8 cellular contexts compared by ENCODE assay signal in the genomic region with DNA sequence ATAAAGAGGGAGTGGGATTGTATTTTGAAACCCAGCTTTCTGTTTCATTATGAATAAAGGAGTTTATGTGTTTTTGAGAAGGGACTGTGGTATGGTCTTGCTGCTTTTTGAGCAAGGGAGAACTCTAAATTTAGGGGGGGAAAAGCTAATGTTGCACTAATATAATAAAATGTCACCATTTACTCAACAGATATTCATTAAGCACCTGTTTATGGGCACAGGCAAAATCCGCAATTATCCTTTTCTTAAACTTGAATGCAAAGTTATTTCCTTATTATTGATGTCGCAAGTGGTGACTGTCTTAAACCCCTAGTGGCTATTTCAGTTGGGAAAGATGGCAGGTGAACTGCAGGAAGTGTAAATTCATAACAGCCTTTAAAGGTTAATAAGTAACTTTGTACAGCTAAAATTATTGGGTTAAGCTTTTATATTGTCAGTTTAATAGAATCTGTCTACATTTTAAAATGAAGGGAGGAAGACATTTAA. TPM values are rescaled to one million over a fixed set of nuclear protein-coding genes. Genes with fewer than 3 reads are reported as not detected.
A peak's percentile ranks its signal among the peaks of the same experiment; 100 is the strongest.
DNase-seq lines count a peak whose midpoint lies in the region; ATAC-seq and TF ChIP-seq lines count a peak whose summit lies in the region.

No MANE protein-coding gene starts in this region.

- H3K4me3 Mint-ChIP-seq in T-helper 1 cell treated with Interleukin-12 subunit alpha and Interleukin-12 subunit beta and Interleukin-4 antibody, amounts not matched to agents 30 μg/mL and 1 μg/mL, for 36 hours: peak overlapping the region; percentile 86

- peak overlapping the region; percentile 64 for H3K4me3 ChIP-seq in HL-60 (replicated peaks; ENCODE audit: insufficient read depth, low read length)
- H3K4me3 ChIP-seq in fibroblast of villous mesenchyme (ENCODE audit: low read depth, low read length): peak overlapping the region; percentile 85
- H3K4me3 ChIP-seq in sigmoid colon: peak overlapping the region in 3 of 4 donors; percentile 84 to 98 (median 86)

- H3K36me3 ChIP-seq in sigmoid colon: no peaks in the 10 kb centered on the region

- peaks cover 19% of the 10 kb centered on the region for H3K4me1 Mint-ChIP-seq in T-helper 1 cell treated with Interleukin-12 subunit alpha and Interleukin-12 subunit beta and Interleukin-4 antibody, amounts not matched to agents 30 μg/mL and 1 μg/mL, for 36 hours (ENCODE audit: low read depth)

- no peaks in the 10 kb centered on the region for H3K27me3 ChIP-seq in HL-60 (ENCODE audit: insufficient read depth, poor library complexity, severe bottlenecking)
- no peaks in the 10 kb centered on the region for H3K27me3 ChIP-seq in sigmoid colon

- no peaks in the 10 kb centered on the region for H3K9me3 Mint-ChIP-seq in T-helper 1 cell treated with Interleukin-12 subunit alpha and Interleukin-12 subunit beta and Interleukin-4 antibody, amounts not matched to agents 30 μg/mL and 1 μg/mL, for 36 hours

- peak; percentile 78 for DNase-seq in DMS53 (lab: John Stamatoyannopoulos, UW)
- DNase-seq in HL-60 (ENCODE audit: low read depth in 1 of 2, low spot score in 1 of 2): peak in 1 of 2 experiments; percentile 27
- DNase-seq in fibroblast of villous mesenchyme (ENCODE audit: low read depth): peak; percentile 49
- DNase-seq in sigmoid colon: no peak
- DNase-seq in activated CD4-positive, CD25-positive, alpha-beta regulatory T cell (lab: John Stamatoyannopoulos, UW): no peak
- DNase-seq in foreskin melanocyte: no peak

- H3K27ac Mint-ChIP-seq in T-helper 1 cell treated with Interleukin-12 subunit alpha and Interleukin-12 subunit beta and Interleukin-4 antibody, amounts not matched to agents 30 μg/mL and 1 μg/mL, for 36 hours: peak overlapping the region; percentile 82

- H3K27me3 Mint-ChIP-seq in T-helper 1 cell treated with Interleukin-12 subunit alpha and Interleukin-12 subunit beta and Interleukin-4 antibody, amounts not matched to agents 30 μg/mL and 1 μg/mL, for 36 hours (ENCODE audit: low read depth): no peaks in the 10 kb centered on the region

- TF ChIP-seq CTCF in HL-60 (IDR thresholded peaks at IDR 0.05; ENCODE audit: insufficient read depth, low read length): no peak
- TF ChIP-seq CTCF in fibroblast of villous mesenchyme (IDR thresholded peaks at IDR 0.05; ENCODE audit: insufficient read depth, low read depth, low read length): peak; percentile 45
- peak in 2 of 4 experiments; percentile 28 to 51 for TF ChIP-seq CTCF in sigmoid colon (IDR thresholded peaks at IDR 0.05)

- peaks cover 20% of the 10 kb centered on the region for H3K36me3 Mint-ChIP-seq in T-helper 1 cell treated with Interleukin-12 subunit alpha and Interleukin-12 subunit beta and Interleukin-4 antibody, amounts not matched to agents 30 μg/mL and 1 μg/mL, for 36 hours (ENCODE audit: low read depth)

- intact Hi-C loops in sigmoid colon (cut with DNase I): loop anchor here (2.0 to 10.0 kb wide), 3 partner anchors 95 to 369 kb away; partner anchors contain the start of genes LYRM7 and RAPGEF6

- TF ChIP-seq EP300 in sigmoid colon (IDR thresholded peaks at IDR 0.05): no peak

- no peaks in the 10 kb centered on the region for H3K9me3 ChIP-seq in sigmoid colon

- ATAC-seq in GM19395 (IDR thresholded peaks at IDR 0.05; ENCODE audit: unreplicated experiment): peak; percentile 36

- H3K4me1 ChIP-seq in sigmoid colon: peaks cover 0 to 29% (median 15%) of the 10 kb centered on the region in 4 donors

- peak overlapping the region; percentile 90 for H3K27ac ChIP-seq in HL-60 (replicated peaks)
- peak overlapping the region in 3 of 4 donors; percentile 3 to 91 (median 12) for H3K27ac ChIP-seq in sigmoid colon

- 2 to 8% methylated on average over 2 of the region's 2 CpGs for WGBS in sigmoid colon, 2 donors

- no peak for TF ChIP-seq POLR2A in sigmoid colon (IDR thresholded peaks at IDR 0.05)

RNA-seq across cellular contexts. Expression of gene CDC42SE2, which starts 1.5 kb away (rescaled TPM):
- total RNA-seq in fibroblast of villous mesenchyme: 25.1 and 33.2 TPM in 2 replicates
- total RNA-seq in sigmoid colon: 10 to 100 TPM; 24.1 to 33.2 (median 28.6) TPM
- polyA plus RNA-seq in sigmoid colon: 100 to 1,000 TPM in 1 of 3 donors, 10 to 100 TPM in 2; 67.1 to 109 (median 74.5) TPM

Comparison
In these comparisons a context has a peak if more than half of its experiments do, and no peak if none do; other contexts are left out.
1. DNase-seq: peak in DMS53 (single experiment) and fibroblast of villous mesenchyme (single experiment); none in sigmoid colon (single experiment), activated CD4-positive, CD25-positive, alpha-beta regulatory T cell (0 of 4) and foreskin melanocyte (single experiment).
2. Peak in every context shown above with its lines, with median percentiles within 50 percentile points of each other: H3K4me3 ChIP-seq.